In the genomic region with DNA sequence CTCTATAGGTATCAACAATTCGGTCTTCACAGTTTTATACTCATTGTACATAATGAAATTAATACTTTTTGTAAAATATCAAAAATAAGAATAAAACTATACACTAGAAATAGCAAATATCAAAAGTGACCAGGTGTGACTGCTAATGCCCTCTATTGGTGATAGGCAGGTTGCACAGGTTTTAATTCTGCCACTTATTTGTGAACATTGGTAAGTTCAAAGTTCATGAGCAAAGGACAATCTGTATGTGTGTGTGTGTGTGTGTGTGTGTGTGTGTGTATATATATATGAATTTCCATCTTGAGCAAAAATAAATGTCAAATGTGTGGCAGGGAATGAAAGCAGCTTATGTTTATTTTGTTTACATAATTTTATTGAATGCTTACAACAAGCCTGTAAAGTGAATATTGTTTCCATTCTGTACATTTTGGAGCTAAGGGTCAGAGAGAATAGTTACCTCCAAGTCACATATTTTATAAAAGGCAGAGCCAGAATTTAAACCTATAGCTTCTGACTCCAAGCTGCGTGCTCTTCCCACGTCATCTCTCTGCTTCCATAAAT, we compare ENCODE assay signal across 9 cellular contexts.
DNase-seq lines count a peak whose midpoint lies in the region; ATAC-seq, FAIRE-seq and TF ChIP-seq lines count a peak whose summit lies in the region.
"Had no signal": no experiment of that assay in that cellular context is flagged by ENCODE, and none has a peak within 500 bp of the region (broad histone marks: within the 10 kb centered on the region; RNA-seq: fewer than 3 reads in every experiment).

No MANE protein-coding gene starts in this region.

- H3K27me3 ChIP-seq in Karpas-422 (ENCODE audit: low read length), result no peaks in the 10 kb centered on the region

- H3K36me3 Mint-ChIP-seq in activated naive CD8-positive, alpha-beta T cell treated with anti-CD3 and anti-CD28 coated beads for 36 hours, result no peaks in the 10 kb centered on the region

- H4K20me1 ChIP-seq in Karpas-422 (ENCODE audit: insufficient read depth, low read depth, low read length), result no peaks in the 10 kb centered on the region

- peak in 1 of 2 experiments; percentile 23; a peak in 2 of 5 replicates for TF ChIP-seq RAD21 in A549 (conservative IDR thresholded peaks at IDR 0.05 in 1 of 2, IDR thresholded peaks at IDR 0.05 in 1 of 2)

- DNase-seq in A549 (ENCODE audit: low read depth in 1 of 2, low spot score in 1 of 2) (peak in 1 of 2 experiments; percentile 25), Karpas-422 (peak; percentile 63), epithelial cell of proximal tubule (ENCODE audit: low read depth) (no peak), ecto neural progenitor cell (ENCODE audit: low spot score) (no peak), GOT3 (lab: John Stamatoyannopoulos, UW) (no peak)
- DNase-seq in stimulated activated CD8-positive, alpha-beta memory T cell treated with anti-CD3 and anti-CD28 coated beads, Interleukin-4, amount 100 ng/mL, for 48 hours, result no peak
- no peak for DNase-seq in activated naive CD8-positive, alpha-beta T cell treated with anti-CD3 and anti-CD28 coated beads for 36 hours

- H3K9me3 Mint-ChIP-seq in activated naive CD8-positive, alpha-beta T cell treated with anti-CD3 and anti-CD28 coated beads for 36 hours, result no peaks in the 10 kb centered on the region

- no peak overlapping the region for H2AFZ ChIP-seq in Karpas-422 (ENCODE audit: low read length)

- no peak overlapping the region for H3K4me3 Mint-ChIP-seq in activated naive CD8-positive, alpha-beta T cell treated with anti-CD3 and anti-CD28 coated beads for 36 hours

- H3K36me3 ChIP-seq in Karpas-422 (ENCODE audit: insufficient read depth, low read length), result no peaks in the 10 kb centered on the region

- no peak for FAIRE-seq in A549 (lab: Jason Lieb, UNC)

- no peaks in the 10 kb centered on the region for H3K9me2 ChIP-seq in Karpas-422 (replicated peaks; ENCODE audit: insufficient read depth, low read length)

- no peaks in the 10 kb centered on the region for H3K4me1 Mint-ChIP-seq in activated naive CD8-positive, alpha-beta T cell treated with anti-CD3 and anti-CD28 coated beads for 36 hours

- H3K79me2 ChIP-seq in Karpas-422 (ENCODE audit: low read length), result no peaks in the 10 kb centered on the region

- 51% methylated on average over 3 of the region's 3 CpGs for WGBS in A549 (ENCODE audit: missing lambda C conversion rate)

- ATAC-seq in A549, result no peak
- ATAC-seq in GM18867 (IDR thresholded peaks at IDR 0.05; ENCODE audit: unreplicated experiment), result peak; percentile 79

- CTCF ChIA-PET in A549 (lab: Yijun Ruan, JAX), result interaction anchor here (0.7 to 2.0 kb wide), 7 partner anchors 8 to 806 kb away, joined by 3 to 10 read pairs (median 4); no protein-coding TSS in a partner anchor

- TF ChIP-seq CTCF in A549 (IDR thresholded peaks at IDR 0.05) (0 out of 3 replicates have a peak, but pooled peaks have one; percentile 7), epithelial cell of proximal tubule (conservative IDR thresholded peaks at IDR 0.05; ENCODE audit: low read depth, low read length) (peak; percentile 71)

- H3K4me1 ChIP-seq in A549 (no peaks in the 10 kb centered on the region), Karpas-422 (ENCODE audit: low read length) (no peaks in the 10 kb centered on the region)

- no peak for TF ChIP-seq EP300 in A549 (IDR thresholded peaks at IDR 0.05)

- POLR2A ChIA-PET in A549 (lab: Yijun Ruan, JAX), result no interaction called here

- H3K27ac ChIP-seq in A549, result no peak overlapping the region
- H3K27ac ChIP-seq in Karpas-422 (ENCODE audit: low read length), result no peak overlapping the region

- no peak overlapping the region for H3K27ac Mint-ChIP-seq in activated naive CD8-positive, alpha-beta T cell treated with anti-CD3 and anti-CD28 coated beads for 36 hours

- H3K4me2 ChIP-seq in A549 (no peak overlapping the region), Karpas-422 (ENCODE audit: low read depth, low read length, poor library complexity, severe bottlenecking) (no peak overlapping the region)

- TF ChIP-seq POLR2A in A549 (IDR thresholded peaks at IDR 0.05; ENCODE audit: low read length), result no peak

- no peak overlapping the region for H3K9ac ChIP-seq in Karpas-422 (ENCODE audit: low read length)

- H3K4me3 ChIP-seq in A549 (no peak overlapping the region), Karpas-422 (ENCODE audit: low read length) (no peak overlapping the region), epithelial cell of proximal tubule (ENCODE audit: low read depth, low read length) (no peak overlapping the region)
- H3K4me3 ChIP-seq: lung had no signal

- H3K9me3 ChIP-seq in A549, result no peaks in the 10 kb centered on the region
- no peaks in the 10 kb centered on the region for H3K9me3 ChIP-seq in Karpas-422 (ENCODE audit: low read length)

- H3K27me3 Mint-ChIP-seq in activated naive CD8-positive, alpha-beta T cell treated with anti-CD3 and anti-CD28 coated beads for 36 hours, result no peaks in the 10 kb centered on the region

TF ChIP-seq in A549, 52 proteins besides CTCF, POLR2A, EP300 and RAD21:
- TF ChIP-seq, protein P1, sequence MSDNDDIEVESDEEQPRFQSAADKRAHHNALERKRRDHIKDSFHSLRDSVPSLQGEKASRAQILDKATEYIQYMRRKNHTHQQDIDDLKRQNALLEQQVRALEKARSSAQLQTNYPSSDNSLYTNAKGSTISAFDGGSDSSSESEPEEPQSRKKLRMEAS (IDR thresholded peaks at IDR 0.05), result no peak
- TF ChIP-seq FOSB (CRISPR knock-in tag; IDR thresholded peaks at IDR 0.05), result no peak
- no peak for TF ChIP-seq HDAC2 (IDR thresholded peaks at IDR 0.05)
- TF ChIP-seq SMC3 (IDR thresholded peaks at IDR 0.05), result no peak
- TF ChIP-seq NR3C1 (IDR thresholded peaks at IDR 0.05), result no peak
- no peak for TF ChIP-seq FOSL2 (IDR thresholded peaks at IDR 0.05)
- no peak for TF ChIP-seq FOSL2 (CRISPR knock-in tag; IDR thresholded peaks at IDR 0.05)
- no peak for TF ChIP-seq HOXA7 (CRISPR knock-in tag; IDR thresholded peaks at IDR 0.05)
- no peak for TF ChIP-seq SREBF2 (IDR thresholded peaks at IDR 0.05)
- TF ChIP-seq NPAS2 (CRISPR knock-in tag; IDR thresholded peaks at IDR 0.05; ENCODE audit: borderline replicate concordance), result no peak
- TF ChIP-seq, protein P2, sequence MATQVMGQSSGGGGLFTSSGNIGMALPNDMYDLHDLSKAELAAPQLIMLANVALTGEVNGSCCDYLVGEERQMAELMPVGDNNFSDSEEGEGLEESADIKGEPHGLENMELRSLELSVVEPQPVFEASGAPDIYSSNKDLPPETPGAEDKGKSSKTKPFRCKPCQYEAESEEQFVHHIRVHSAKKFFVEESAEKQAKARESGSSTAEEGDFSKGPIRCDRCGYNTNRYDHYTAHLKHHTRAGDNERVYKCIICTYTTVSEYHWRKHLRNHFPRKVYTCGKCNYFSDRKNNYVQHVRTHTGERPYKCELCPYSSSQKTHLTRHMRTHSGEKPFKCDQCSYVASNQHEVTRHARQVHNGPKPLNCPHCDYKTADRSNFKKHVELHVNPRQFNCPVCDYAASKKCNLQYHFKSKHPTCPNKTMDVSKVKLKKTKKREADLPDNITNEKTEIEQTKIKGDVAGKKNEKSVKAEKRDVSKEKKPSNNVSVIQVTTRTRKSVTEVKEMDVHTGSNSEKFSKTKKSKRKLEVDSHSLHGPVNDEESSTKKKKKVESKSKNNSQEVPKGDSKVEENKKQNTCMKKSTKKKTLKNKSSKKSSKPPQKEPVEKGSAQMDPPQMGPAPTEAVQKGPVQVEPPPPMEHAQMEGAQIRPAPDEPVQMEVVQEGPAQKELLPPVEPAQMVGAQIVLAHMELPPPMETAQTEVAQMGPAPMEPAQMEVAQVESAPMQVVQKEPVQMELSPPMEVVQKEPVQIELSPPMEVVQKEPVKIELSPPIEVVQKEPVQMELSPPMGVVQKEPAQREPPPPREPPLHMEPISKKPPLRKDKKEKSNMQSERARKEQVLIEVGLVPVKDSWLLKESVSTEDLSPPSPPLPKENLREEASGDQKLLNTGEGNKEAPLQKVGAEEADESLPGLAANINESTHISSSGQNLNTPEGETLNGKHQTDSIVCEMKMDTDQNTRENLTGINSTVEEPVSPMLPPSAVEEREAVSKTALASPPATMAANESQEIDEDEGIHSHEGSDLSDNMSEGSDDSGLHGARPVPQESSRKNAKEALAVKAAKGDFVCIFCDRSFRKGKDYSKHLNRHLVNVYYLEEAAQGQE (IDR thresholded peaks at IDR 0.05), result no peak
- TF ChIP-seq EHF (CRISPR knock-in tag; IDR thresholded peaks at IDR 0.05), result no peak
- no peak for TF ChIP-seq HOXB13 (CRISPR knock-in tag; IDR thresholded peaks at IDR 0.05; ENCODE audit: low read depth)
- no peak for TF ChIP-seq RFX5 (IDR thresholded peaks at IDR 0.05)
- TF ChIP-seq HOXB5 (CRISPR knock-in tag; IDR thresholded peaks at IDR 0.05), result no peak
- TF ChIP-seq, protein P3, sequence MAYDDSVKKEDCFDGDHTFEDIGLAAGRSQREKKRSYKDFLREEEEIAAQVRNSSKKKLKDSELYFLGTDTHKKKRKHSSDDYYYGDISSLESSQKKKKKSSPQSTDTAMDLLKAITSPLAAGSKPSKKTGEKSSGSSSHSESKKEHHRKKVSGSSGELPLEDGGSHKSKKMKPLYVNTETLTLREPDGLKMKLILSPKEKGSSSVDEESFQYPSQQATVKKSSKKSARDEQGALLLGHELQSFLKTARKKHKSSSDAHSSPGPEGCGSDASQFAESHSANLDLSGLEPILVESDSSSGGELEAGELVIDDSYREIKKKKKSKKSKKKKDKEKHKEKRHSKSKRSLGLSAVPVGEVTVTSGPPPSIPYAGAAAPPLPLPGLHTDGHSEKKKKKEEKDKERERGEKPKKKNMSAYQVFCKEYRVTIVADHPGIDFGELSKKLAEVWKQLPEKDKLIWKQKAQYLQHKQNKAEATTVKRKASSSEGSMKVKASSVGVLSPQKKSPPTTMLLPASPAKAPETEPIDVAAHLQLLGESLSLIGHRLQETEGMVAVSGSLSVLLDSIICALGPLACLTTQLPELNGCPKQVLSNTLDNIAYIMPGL (CRISPR knock-in tag; IDR thresholded peaks at IDR 0.05; ENCODE audit: borderline replicate concordance), result no peak
- TF ChIP-seq TFCP2L1 (CRISPR knock-in tag; IDR thresholded peaks at IDR 0.05), result no peak
